In genomic region chr12:12909228-12909994, GRCh38 we compare ENCODE assay signal across 12 cellular contexts. TPM values are rescaled to one million over a fixed set of nuclear protein-coding genes. Genes with fewer than 3 reads are reported as not detected.
DNase-seq lines count a peak whose midpoint lies in the region; ATAC-seq and TF ChIP-seq lines count a peak whose summit lies in the region.
"Had no signal": no experiment of that assay in that cellular context is flagged by ENCODE, and none has a peak within 500 bp of the region (broad histone marks: within the 10 kb centered on the region; RNA-seq: fewer than 3 reads in every experiment).

No MANE protein-coding gene starts in this region.

- H3K27me3 Mint-ChIP-seq in T-cell: peaks cover 4 to 6% of the 10 kb centered on the region in 2 donors
- H3K27me3 Mint-ChIP-seq in activated T-helper 2 cell treated with anti-CD3 and anti-CD28 coated beads, Interferon-gamma antibody, Interleukin-2, Interleukin-4, amounts not matched to agents 10 μg/mL and 5 μg/mL and 100 μg/mL, durations not matched to agents 14 hours and 24 hours and 36 hours (ENCODE audit: low read depth): peaks cover 2% of the 10 kb centered on the region

- H3K4me1 Mint-ChIP-seq in T-cell: peaks cover 18 to 25% (median 18%) of the 10 kb centered on the region in 3 donors
- peaks cover 16% of the 10 kb centered on the region for H3K4me1 Mint-ChIP-seq in activated T-helper 2 cell treated with anti-CD3 and anti-CD28 coated beads, Interferon-gamma antibody, Interleukin-2, Interleukin-4, amounts not matched to agents 10 μg/mL and 5 μg/mL and 100 μg/mL, durations not matched to agents 14 hours and 24 hours and 36 hours (ENCODE audit: low read depth)

- no peak for TF ChIP-seq CTCF in GM13976 (IDR thresholded peaks at IDR 0.05; ENCODE audit: borderline replicate concordance, control extremely low read depth, extremely low read depth, insufficient read depth, missing control alignments)

- H3K9me3 Mint-ChIP-seq in T-cell: no peaks in the 10 kb centered on the region
- H3K9me3 Mint-ChIP-seq in activated T-helper 2 cell treated with anti-CD3 and anti-CD28 coated beads, Interferon-gamma antibody, Interleukin-2, Interleukin-4, amounts not matched to agents 10 μg/mL and 5 μg/mL and 100 μg/mL, durations not matched to agents 14 hours and 24 hours and 36 hours: no peaks in the 10 kb centered on the region

- no peaks in the 10 kb centered on the region for H3K36me3 Mint-ChIP-seq in T-cell
- H3K36me3 Mint-ChIP-seq in activated T-helper 2 cell treated with anti-CD3 and anti-CD28 coated beads, Interferon-gamma antibody, Interleukin-2, Interleukin-4, amounts not matched to agents 10 μg/mL and 5 μg/mL and 100 μg/mL, durations not matched to agents 14 hours and 24 hours and 36 hours (ENCODE audit: low read depth): no peaks in the 10 kb centered on the region
- H3K36me3 Mint-ChIP-seq: brain had no signal

- peak overlapping the region; percentile 13 to 55 for H3K27ac Mint-ChIP-seq in T-cell
- no peak overlapping the region for H3K27ac Mint-ChIP-seq in activated T-helper 2 cell treated with anti-CD3 and anti-CD28 coated beads, Interferon-gamma antibody, Interleukin-2, Interleukin-4, amounts not matched to agents 10 μg/mL and 5 μg/mL and 100 μg/mL, durations not matched to agents 14 hours and 24 hours and 36 hours

- CTCF ChIA-PET in T-cell (lab: Charles Lee): interaction anchor here in 1 of 2 donors (0.9 kb wide), 1 partner anchor 73 kb away, joined by 3 read pairs; no protein-coding TSS in a partner anchor

- intact Hi-C loops in posterior vena cava (cut with DNase I): no loop called here
- intact Hi-C loops in activated T-helper 2 cell treated with anti-CD3 and anti-CD28 coated beads, Interferon-gamma antibody, Interleukin-2, Interleukin-4, amounts not matched to agents 10 μg/mL and 5 μg/mL and 100 μg/mL, durations not matched to agents 14 hours and 24 hours and 36 hours (cut with micrococcal nuclease): no loop called here

- ATAC-seq in HG03159 (IDR thresholded peaks at IDR 0.05; ENCODE audit: unreplicated experiment): peak; percentile 60
- peak in 2 of 4 experiments; percentile 44 to 57 for ATAC-seq in T-cell (replicated peaks in 1 of 4)
- ATAC-seq in GM19467 (IDR thresholded peaks at IDR 0.05; ENCODE audit: unreplicated experiment): no peak
- ATAC-seq: SK-N-SH treated with all-trans-retinoic acid at 6 μM for 48 hours had no signal

- POLR2A ChIA-PET in T-cell (lab: Charles Lee): no interaction called here

- H3K4me3 Mint-ChIP-seq in T-cell: peak overlapping the region in 1 of 3 donors; percentile 57
- no peak overlapping the region for H3K4me3 Mint-ChIP-seq in activated T-helper 2 cell treated with anti-CD3 and anti-CD28 coated beads, Interferon-gamma antibody, Interleukin-2, Interleukin-4, amounts not matched to agents 10 μg/mL and 5 μg/mL and 100 μg/mL, durations not matched to agents 14 hours and 24 hours and 36 hours (ENCODE audit: low read depth)
- H3K4me3 Mint-ChIP-seq: brain had no signal

- in situ Hi-C loops in GM13976 (cut with MboI; ENCODE audit: low sequenced_read_pairs, unreplicated experiment): no loop called here

- DNase-seq in GM13976 (ENCODE audit: low spot score) (peak; percentile 44), T-cell (no peak), posterior vena cava (ENCODE audit: low spot score) (peak; percentile 57), SW480 (ENCODE audit: low spot score) (no peak)
- DNase-seq in activated T-helper 2 cell treated with anti-CD3 and anti-CD28 coated beads, Interferon-gamma antibody, Interleukin-2, Interleukin-4, amounts not matched to agents 10 μg/mL and 5 μg/mL and 100 μg/mL, durations not matched to agents 14 hours and 24 hours and 36 hours (ENCODE audit: low spot score): no peak
- DNase-seq: EL, occipital lobe had no signal

RNA-seq across cellular contexts. Expression of gene GPRC5A, which starts 18.0 kb away (rescaled TPM):
- total RNA-seq in T-cell (1 to 10 TPM in 3 of 5 donors, under 1 TPM in 1, not detected in 1; 0.28 to 2.0 (median 1.4) TPM), posterior vena cava (10 to 100 TPM; 16.2 to 23.4 TPM)
- not detected in 2 replicates for total RNA-seq in activated T-helper 2 cell treated with anti-CD3 and anti-CD28 coated beads, Interferon-gamma antibody, Interleukin-2, Interleukin-4, amounts not matched to agents 10 μg/mL and 5 μg/mL and 100 μg/mL, durations not matched to agents 14 hours and 24 hours and 36 hours

RNA-seq across cellular contexts. Expression of gene GPRC5D, which starts 42.6 kb away (rescaled TPM):
- total RNA-seq in T-cell (not detected), posterior vena cava (not detected)
- total RNA-seq in activated T-helper 2 cell treated with anti-CD3 and anti-CD28 coated beads, Interferon-gamma antibody, Interleukin-2, Interleukin-4, amounts not matched to agents 10 μg/mL and 5 μg/mL and 100 μg/mL, durations not matched to agents 14 hours and 24 hours and 36 hours: not detected in 2 replicates
- total RNA-seq: HT-29, occipital lobe had no signal

Comparison
In these comparisons a context has a peak if more than half of its experiments do, and no peak if none do; other contexts are left out.
1. DNase-seq: peak in GM13976 (single experiment) and posterior vena cava (single experiment); none in T-cell (0 of 34), activated T-helper 2 cell treated with anti-CD3 and anti-CD28 coated beads, Interferon-gamma antibody, Interleukin-2, Interleukin-4, amounts not matched to agents 10 μg/mL and 5 μg/mL and 100 μg/mL, durations not matched to agents 14 hours and 24 hours and 36 hours (single experiment) and SW480 (single experiment).
2. RNA of gene GPRC5A, which starts 18.0 kb away (total RNA-seq): 16.2 to 23.4 TPM in posterior vena cava; 0.28 to 2.0 TPM in T-cell and not detected in activated T-helper 2 cell treated with anti-CD3 and anti-CD28 coated beads, Interferon-gamma antibody, Interleukin-2, Interleukin-4, amounts not matched to agents 10 μg/mL and 5 μg/mL and 100 μg/mL, durations not matched to agents 14 hours and 24 hours and 36 hours; every median in the first group is over 4 times any median in the second.